23 cellular contexts compared by ENCODE assay signal in the genomic region with DNA sequence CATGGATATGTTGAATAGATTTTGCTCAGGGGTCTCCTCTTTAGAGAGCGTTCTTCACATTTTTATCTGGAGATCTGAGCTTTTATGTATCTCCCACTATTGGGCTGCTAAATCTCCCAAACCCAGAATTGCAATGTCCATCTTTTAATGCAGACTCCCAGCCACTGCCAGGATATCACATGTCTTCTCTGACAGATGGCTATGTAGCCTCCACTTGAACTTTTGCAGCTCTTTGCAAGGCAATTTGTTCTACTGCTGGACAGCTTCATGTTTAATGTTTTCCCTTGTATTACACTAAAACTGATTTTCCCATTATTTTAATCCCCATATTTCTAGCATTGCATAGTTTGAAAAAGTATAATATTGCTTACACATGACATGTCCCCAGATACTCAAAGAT.
DNase-seq lines count a peak whose midpoint lies in the region; ATAC-seq, FAIRE-seq and TF ChIP-seq lines count a peak whose summit lies in the region.
"Had no signal": no experiment of that assay in that cellular context is flagged by ENCODE, and none has a peak within 500 bp of the region (broad histone marks: within the 10 kb centered on the region; RNA-seq: fewer than 3 reads in every experiment).

No MANE protein-coding gene starts in this region.

- peak; percentile 85 for FAIRE-seq in islet of Langerhans (lab: Jason Lieb, UNC)
- FAIRE-seq: A204.1, D721Med, GM12878 had no signal

- no peaks in the 10 kb centered on the region for H3K9me3 Mint-ChIP-seq in activated naive CD4-positive, alpha-beta T cell treated with anti-CD3 and anti-CD28 coated beads, Interleukin-2, amount 50 U/mL, for 24 hours
- H3K9me3 Mint-ChIP-seq in naive thymus-derived CD8-positive, alpha-beta T cell: peaks cover 0 to 2% (median 0%) of the 10 kb centered on the region in 9 donors
- H3K9me3 Mint-ChIP-seq: CD8-positive, alpha-beta T cell had no signal

- no peaks in the 10 kb centered on the region for H3K27me3 ChIP-seq in gastrocnemius medialis
- H3K27me3 ChIP-seq: BLaER1 had no signal

- peak overlapping the region in 3 of 4 donors; percentile 51 to 63 (median 62) for H3K27ac ChIP-seq in gastrocnemius medialis
- H3K27ac ChIP-seq: BLaER1, GM23248 had no signal

- TF ChIP-seq POLR2A in gastrocnemius medialis (IDR thresholded peaks at IDR 0.05): no peak

- in situ Hi-C loops in gastrocnemius medialis (cut with MboI; ENCODE audit: low sequenced_read_pairs in 4 of 4): no loop called here

- peak overlapping the region; percentile 54 for H3K4me3 Mint-ChIP-seq in activated naive CD4-positive, alpha-beta T cell treated with anti-CD3 and anti-CD28 coated beads, Interleukin-2, amount 50 U/mL, for 24 hours
- H3K4me3 Mint-ChIP-seq in naive thymus-derived CD8-positive, alpha-beta T cell: peak overlapping the region in 1 of 10 donors; percentile 11

- no peak for DNase-seq in activated naive CD4-positive, alpha-beta T cell treated with Interleukin-2 at 50 U/mL for 16 hours
- DNase-seq in cerebellar cortex (ENCODE audit: low spot score) (peak; percentile 64), gastrocnemius medialis (no peak), germinal center (ENCODE audit: low spot score) (no peak)
- DNase-seq in naive thymus-derived CD8-positive, alpha-beta T cell: no peak
- DNase-seq: CD8-positive, alpha-beta T cell; DND-41; GDM1; GM23248; MV-4-11; NCI-H1417; NCI-H187 treated with DMSO at 0.1 percent for 48 hours; NCI-H446; NCI-H748 treated with DMSO at 0.1 percent for 48 hours; OCI-M1; RPMI8226 had no signal

- H3K36me3 Mint-ChIP-seq in activated naive CD4-positive, alpha-beta T cell treated with anti-CD3 and anti-CD28 coated beads, Interleukin-2, amount 50 U/mL, for 24 hours: peaks cover 7% of the 10 kb centered on the region
- H3K36me3 Mint-ChIP-seq in naive thymus-derived CD8-positive, alpha-beta T cell: peaks cover 0 to 17% (median under 1%) of the 10 kb centered on the region in 3 donors

- no peaks in the 10 kb centered on the region for H3K27me3 Mint-ChIP-seq in activated naive CD4-positive, alpha-beta T cell treated with anti-CD3 and anti-CD28 coated beads, Interleukin-2, amount 50 U/mL, for 24 hours
- no peaks in the 10 kb centered on the region for H3K27me3 Mint-ChIP-seq in naive thymus-derived CD8-positive, alpha-beta T cell

- no peak overlapping the region for H3K4me3 ChIP-seq in gastrocnemius medialis
- H3K4me3 ChIP-seq: BLaER1, GM12878, GM23248 had no signal

- H3K4me1 Mint-ChIP-seq in activated naive CD4-positive, alpha-beta T cell treated with anti-CD3 and anti-CD28 coated beads, Interleukin-2, amount 50 U/mL, for 24 hours: peaks cover 39% of the 10 kb centered on the region
- peaks cover 15 to 26% (median 20%) of the 10 kb centered on the region in 4 donors for H3K4me1 Mint-ChIP-seq in naive thymus-derived CD8-positive, alpha-beta T cell

- POLR2A ChIA-PET in naive thymus-derived CD8-positive, alpha-beta T cell (lab: Charles Lee): no interaction called here

- H3K4me1 ChIP-seq in gastrocnemius medialis: peaks cover 37 to 43% of the 10 kb centered on the region in 2 donors

- TF ChIP-seq CTCF in gastrocnemius medialis (IDR thresholded peaks at IDR 0.05 in 4 of 5, conservative IDR thresholded peaks at IDR 0.05 in 1 of 5): no peak

- H3K27ac Mint-ChIP-seq in activated naive CD4-positive, alpha-beta T cell treated with anti-CD3 and anti-CD28 coated beads, Interleukin-2, amount 50 U/mL, for 24 hours: no peak overlapping the region
- H3K27ac Mint-ChIP-seq in naive thymus-derived CD8-positive, alpha-beta T cell: peak overlapping the region in 3 of 10 donors; percentile 0 to 32 (median 20)

- ATAC-seq in gastrocnemius medialis: peak in 1 of 2 donors; percentile 61
- no peak for ATAC-seq in naive thymus-derived CD8-positive, alpha-beta T cell
- ATAC-seq: CD8-positive, alpha-beta T cell; GM12878; HCT116 had no signal

- H3K9me3 ChIP-seq in gastrocnemius medialis: no peaks in the 10 kb centered on the region

- intact Hi-C loops in gastrocnemius medialis (cut with DNase I; ENCODE audit: low total_unique reads): no loop called here

- no peaks in the 10 kb centered on the region for H3K36me3 ChIP-seq in gastrocnemius medialis
- H3K36me3 ChIP-seq: BLaER1 had no signal
